Comparison of ENCODE assay signal across 9 cellular contexts in the genomic region with DNA sequence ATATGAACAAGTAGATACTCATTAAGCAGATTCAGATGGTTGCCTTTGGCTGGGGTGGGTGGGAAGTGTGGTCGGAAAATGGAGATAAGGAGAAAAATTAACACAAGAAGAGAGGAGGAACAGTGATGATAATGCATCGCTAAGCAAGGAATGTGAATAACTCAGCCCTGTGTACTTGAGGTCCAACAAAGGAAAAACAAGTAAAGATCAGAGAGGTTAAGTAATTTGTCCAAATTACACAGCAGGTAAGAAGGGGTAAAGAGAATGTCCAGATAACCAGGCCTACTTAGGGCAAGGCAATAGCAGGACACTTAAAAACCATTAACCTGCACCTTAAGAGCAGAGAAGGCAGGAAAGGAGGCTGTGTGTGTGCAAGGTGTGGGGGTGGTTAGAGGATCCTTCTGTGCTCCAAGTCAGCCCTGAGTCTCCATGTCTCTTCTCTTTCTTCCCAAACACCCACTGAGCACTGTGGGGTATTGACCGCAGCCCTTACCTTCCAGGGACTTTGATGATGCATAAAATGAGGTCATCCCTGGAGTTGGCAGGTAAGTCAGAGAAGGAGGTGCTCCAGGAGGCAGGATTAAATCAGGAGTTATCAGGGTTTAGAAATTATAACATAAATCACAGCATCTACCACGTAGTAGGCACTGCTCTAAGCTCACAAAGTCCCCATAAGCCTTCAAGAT. TPM values are rescaled to one million over a fixed set of nuclear protein-coding genes. Genes with fewer than 3 reads are reported as not detected.
"Had no signal": no experiment of that assay in that cellular context is flagged by ENCODE, and none has a peak within 500 bp of the region (broad histone marks: within the 10 kb centered on the region; RNA-seq: fewer than 3 reads in every experiment).

No MANE protein-coding gene starts in this region.

RNA-seq across cellular contexts. Expression of a gene that starts 10.3 kb away (rescaled TPM):
- total RNA-seq: dermis blood vessel endothelial cell had no signal

RNA-seq across cellular contexts. Expression of a gene that starts 20.5 kb away (rescaled TPM):
- total RNA-seq: activated CD4-positive, alpha-beta memory T cell treated with anti-CD3 and anti-CD28 coated beads, Interleukin-2, amount 10 ng/mL, durations not matched to agents 7 days and 5 days; activated CD4-positive, alpha-beta T cell treated with anti-CD3 and anti-CD28 coated beads, Interleukin-2, amount 10 ng/mL, durations not matched to agents 7 days and 5 days; activated naive CD8-positive, alpha-beta T cell treated with anti-CD3 and anti-CD28 coated beads, Interleukin-2, amount 10 ng/mL, durations not matched to agents 7 days and 5 days; chondrocyte; dermis blood vessel endothelial cell; esophagus muscularis mucosa; heart right ventricle; T-cell; T-helper 2 cell treated with Interferon-gamma antibody and Interleukin-4, amounts not matched to agents 100 ng/mL and 5 ng/mL, for 36 hours had no signal
- polyA plus RNA-seq: heart right ventricle had no signal
